18 cellular contexts compared by ENCODE assay signal in genomic region chr20:53495357-53495756, GRCh38.
DNase-seq lines count a peak whose midpoint lies in the region; ATAC-seq, FAIRE-seq and TF ChIP-seq lines count a peak whose summit lies in the region.
"Had no signal": no experiment of that assay in that cellular context is flagged by ENCODE, and none has a peak within 500 bp of the region (broad histone marks: within the 10 kb centered on the region; RNA-seq: fewer than 3 reads in every experiment).

No MANE protein-coding gene starts in this region.

- no peak overlapping the region for H3K4me3 ChIP-seq in HepG2 (replicated peaks in 1 of 3; ENCODE audit: insufficient read depth in 1 of 3, low read depth in 2 of 3, low read length in 3 of 3)
- H3K4me3 ChIP-seq in right lobe of liver = no peak overlapping the region
- H3K4me3 ChIP-seq in hepatocyte = no peak overlapping the region
- H3K4me3 ChIP-seq: HAP-1 had no signal

- H2AFZ ChIP-seq in HepG2 (ENCODE audit: low read length) (no peak overlapping the region), hepatocyte (no peak overlapping the region)

- no peaks in the 10 kb centered on the region; a peak in 1 of 5 replicates for H3K36me3 ChIP-seq in HepG2 (replicated peaks in 1 of 2; ENCODE audit: control insufficient read depth in 1 of 2, insufficient read depth in 2 of 2, low read length in 2 of 2)
- no peaks in the 10 kb centered on the region for H3K36me3 ChIP-seq in right lobe of liver
- H3K36me3 ChIP-seq in hepatocyte (replicated peaks; ENCODE audit: insufficient read depth, low read depth) = no peaks in the 10 kb centered on the region
- H3K36me3 ChIP-seq: HAP-1 had no signal

- H3K9ac ChIP-seq in HepG2 (ENCODE audit: insufficient read depth, low read depth, low read length) = no peak overlapping the region

- FAIRE-seq in HepG2 (lab: Jason Lieb, UNC) = no peak

- no peak overlapping the region for H3K4me2 ChIP-seq in HepG2 (ENCODE audit: low read depth, low read length)
- H3K4me2 ChIP-seq in hepatocyte = no peak overlapping the region

- TF ChIP-seq POLR2A in HepG2 (IDR thresholded peaks at IDR 0.05; ENCODE audit: insufficient read depth in 1 of 2, low read depth in 2 of 2, low read length in 2 of 2) (no peak), right lobe of liver (IDR thresholded peaks at IDR 0.05) (no peak)

- POLR2A ChIA-PET in HepG2 (lab: Yijun Ruan, JAX) = no interaction called here

- no peaks in the 10 kb centered on the region for H3K4me1 Mint-ChIP-seq in activated T-helper 17 cell treated with anti-CD3 and anti-CD28 coated beads, Interleukin-2, amount 50 U/mL, for 72 hours
- no peaks in the 10 kb centered on the region for H3K4me1 Mint-ChIP-seq in Calu3 (ENCODE audit: low read depth, unreplicated experiment)
- H3K4me1 Mint-ChIP-seq: CD14-positive monocyte had no signal

- no peak overlapping the region for H3K27ac Mint-ChIP-seq in activated T-helper 17 cell treated with anti-CD3 and anti-CD28 coated beads, Interleukin-2, amount 50 U/mL, for 72 hours
- H3K27ac Mint-ChIP-seq in Calu3 (ENCODE audit: unreplicated experiment) = no peak overlapping the region

- H3K27ac ChIP-seq in HepG2 (ENCODE audit: extremely low read length, insufficient read depth, low read length) = no peak overlapping the region
- H3K27ac ChIP-seq in right lobe of liver = no peak overlapping the region
- peak overlapping the region; percentile 42 for H3K27ac ChIP-seq in hepatocyte
- H3K27ac ChIP-seq: HL-60 had no signal

- BruUV-seq in HepG2 (replicated peaks; lab: Mats Ljungman, UMichigan) (no TSS peak), Calu3 (replicated peaks; lab: Mats Ljungman, UMichigan) (no TSS peak)

- no peak for ATAC-seq in HepG2
- ATAC-seq in right lobe of liver = no peak
- no peak for ATAC-seq in activated T-helper 17 cell treated with anti-CD3 and anti-CD28 coated beads, Interleukin-2, amount 50 U/mL, for 72 hours (replicated peaks)

- peaks cover 4% of the 10 kb centered on the region for H3K9me3 Mint-ChIP-seq in activated T-helper 17 cell treated with anti-CD3 and anti-CD28 coated beads, Interleukin-2, amount 50 U/mL, for 72 hours
- no peaks in the 10 kb centered on the region for H3K9me3 Mint-ChIP-seq in Calu3 (ENCODE audit: low read depth, unreplicated experiment)

- no peaks in the 10 kb centered on the region for H3K27me3 ChIP-seq in HepG2 (ENCODE audit: control insufficient read depth in 1 of 2, insufficient read depth in 2 of 2, low read length in 2 of 2)
- no peaks in the 10 kb centered on the region for H3K27me3 ChIP-seq in right lobe of liver
- no peaks in the 10 kb centered on the region for H3K27me3 ChIP-seq in hepatocyte

- no peaks in the 10 kb centered on the region for H3K27me3 Mint-ChIP-seq in activated T-helper 17 cell treated with anti-CD3 and anti-CD28 coated beads, Interleukin-2, amount 50 U/mL, for 72 hours
- peaks cover 48% of the 10 kb centered on the region for H3K27me3 Mint-ChIP-seq in Calu3 (ENCODE audit: unreplicated experiment)

- 60% methylated on average over 10 of the region's 10 CpGs for WGBS in HepG2 (ENCODE audit: low lambda C conversion rate)
- 75% methylated on average over 10 of the region's 10 CpGs for WGBS in right lobe of liver (ENCODE audit: insufficient coverage, low coverage, low lambda C conversion rate, missing lambda C conversion rate)
- 52% methylated on average over 10 of the region's 10 CpGs for WGBS in hepatocyte (ENCODE audit: low lambda C conversion rate, missing lambda C conversion rate)

- H3K9me3 ChIP-seq in HepG2 (ENCODE audit: low read length) = no peaks in the 10 kb centered on the region
- no peaks in the 10 kb centered on the region for H3K9me3 ChIP-seq in right lobe of liver
- H3K9me3 ChIP-seq in hepatocyte (ENCODE audit: low read depth) = no peaks in the 10 kb centered on the region
- H3K9me3 ChIP-seq: HAP-1 had no signal

- H3K4me3 Mint-ChIP-seq in activated T-helper 17 cell treated with anti-CD3 and anti-CD28 coated beads, Interleukin-2, amount 50 U/mL, for 72 hours = no peak overlapping the region
- no peak overlapping the region for H3K4me3 Mint-ChIP-seq in Calu3 (ENCODE audit: low read depth, unreplicated experiment)
- H3K4me3 Mint-ChIP-seq: CD14-positive monocyte had no signal

- in situ Hi-C loops in HepG2 (cut with HindIII; ENCODE audit: extremely low pct_ligation_motif_present, low pct_unique_long_range_greater_than_20kb) = no loop called here

- H3K36me3 Mint-ChIP-seq in activated T-helper 17 cell treated with anti-CD3 and anti-CD28 coated beads, Interleukin-2, amount 50 U/mL, for 72 hours (ENCODE audit: low read depth) = no peaks in the 10 kb centered on the region
- H3K36me3 Mint-ChIP-seq in Calu3 (ENCODE audit: insufficient read depth, unreplicated experiment) = no peaks in the 10 kb centered on the region
- H3K36me3 Mint-ChIP-seq: CD14-positive monocyte had no signal

- CTCF ChIA-PET in HepG2 (lab: Yijun Ruan, JAX; ENCODE audit: low intra/inter-chr PET ratio, low total read pairs) (no interaction called here), Calu3 (lab: Charles Lee) (no interaction called here)

- H3K79me2 ChIP-seq in HepG2 (ENCODE audit: insufficient read depth, low read length) (peaks cover under 1% of the 10 kb centered on the region), hepatocyte (no peaks in the 10 kb centered on the region)

- DNase-seq in HepG2 (ENCODE audit: low spot score) = no peak
- no peak for DNase-seq in right lobe of liver
- DNase-seq in SK-N-DZ (ENCODE audit: low spot score) = peak; percentile 93
- peak; percentile 40 for DNase-seq in hepatocyte (ENCODE audit: low spot score)
- DNase-seq in retina = peak; percentile 61
- no peak for DNase-seq in middle frontal gyrus (ENCODE audit: extremely low spot score, low spot score)
- DNase-seq in Calu3 = no peak
- DNase-seq: COR-L47, KG1, NCI-H1436, NCI-H2029, NCI-H2171, NCI-H446 treated with DMSO at 0.1 percent for 48 hours, NCI-H748 treated with DMSO at 0.1 percent for 48 hours had no signal

- no peak for TF ChIP-seq RAD21 in HepG2 (CRISPR knock-in tag; IDR thresholded peaks at IDR 0.05)

- H3K4me1 ChIP-seq in HepG2 (ENCODE audit: insufficient read depth, low read length) (peaks cover 26% of the 10 kb centered on the region), right lobe of liver (no peaks in the 10 kb centered on the region), hepatocyte (ENCODE audit: insufficient read depth) (peaks cover 16% of the 10 kb centered on the region)

- no peaks in the 10 kb centered on the region for H4K20me1 ChIP-seq in HepG2 (ENCODE audit: insufficient read depth, low read length)
- H4K20me1 ChIP-seq in hepatocyte (ENCODE audit: insufficient read depth, poor library complexity, severe bottlenecking) = no peaks in the 10 kb centered on the region

- H3K9me2 ChIP-seq in hepatocyte (replicated peaks; ENCODE audit: insufficient read depth) = no peaks in the 10 kb centered on the region

- TF ChIP-seq EP300 in HepG2 (IDR thresholded peaks at IDR 0.05; ENCODE audit: low read depth in 2 of 2, low read length in 2 of 2) (no peak), HepG2 (CRISPR knock-in tag; IDR thresholded peaks at IDR 0.05; ENCODE audit: borderline replicate concordance) (no peak)

- intact Hi-C loops in HepG2 (cut with micrococcal nuclease; ENCODE audit: unreplicated experiment) (no loop called here), right lobe of liver (cut with DNase I) (no loop called here), Calu3 (cut with micrococcal nuclease; ENCODE audit: unreplicated experiment) (no loop called here)

- TF ChIP-seq CTCF in HepG2 (CRISPR knock-in tag; IDR thresholded peaks at IDR 0.05) (no peak), right lobe of liver (IDR thresholded peaks at IDR 0.05) (no peak), hepatocyte (IDR thresholded peaks at IDR 0.05; ENCODE audit: poor library complexity) (no peak), Calu3 (IDR thresholded peaks at IDR 0.05; ENCODE audit: unreplicated experiment) (no peak)

TF ChIP-seq in HepG2, 621 proteins besides CTCF, POLR2A, EP300 and RAD21:
- peak; percentile 30; the same call in 1 of the 2 replicates for TF ChIP-seq ATF7 (IDR thresholded peaks at IDR 0.05)
- TF ChIP-seq ATF7 (CRISPR knock-in tag; IDR thresholded peaks at IDR 0.05) = no peak
- no peak for TF ChIP-seq PRMT3 (CRISPR knock-in tag; IDR thresholded peaks at IDR 0.05; ENCODE audit: borderline replicate concordance, low read depth)

Comparison
In these comparisons a context has a peak if more than half of its experiments do, and no peak if none do; other contexts are left out.
1. DNase-seq: peak in SK-N-DZ (single experiment), hepatocyte (single experiment) and retina (single experiment); none in HepG2 (single experiment), right lobe of liver (0 of 3), middle frontal gyrus (single experiment) and Calu3 (single experiment).